In genomic region chr10:101782811-101783735, GRCh38 we compare ENCODE assay signal across 8 cellular contexts. TPM values are rescaled to one million over a fixed set of nuclear protein-coding genes. Genes with fewer than 3 reads are reported as not detected.
A peak's percentile ranks its signal among the peaks of the same experiment; 100 is the strongest.
DNase-seq lines count a peak whose midpoint lies in the region; ATAC-seq and TF ChIP-seq lines count a peak whose summit lies in the region.

TSS of gene NPM3 (minus strand) at chr10:101783446. CDS start at chr10:101783390, 56 bp downstream.

- no peaks in the 10 kb centered on the region for H3K27me3 ChIP-seq in OCI-LY1 (ENCODE audit: insufficient read depth, low read length)

- no peak within 1 kb of the TSS for H2AFZ ChIP-seq in OCI-LY1 (ENCODE audit: low read length)

- peak within 1 kb of the TSS; percentile 98 for H3K4me3 Mint-ChIP-seq in endothelial cell (ENCODE audit: unreplicated experiment)

- peaks cover 14% of the 10 kb centered on the region for H3K36me3 Mint-ChIP-seq in endothelial cell (ENCODE audit: low read depth, unreplicated experiment)

- no peaks in the 10 kb centered on the region for H3K79me2 ChIP-seq in OCI-LY1 (ENCODE audit: insufficient read depth, low read length)

- no peaks in the 10 kb centered on the region for H3F3A ChIP-seq in OCI-LY1 (ENCODE audit: insufficient read depth, low read length)

- peak within 1 kb of the TSS; percentile 83 for H3K9ac ChIP-seq in OCI-LY1 (ENCODE audit: low read length)

- H3K9me3 Mint-ChIP-seq in endothelial cell (ENCODE audit: unreplicated experiment), result no peaks in the 10 kb centered on the region

- peaks cover 45% of the 10 kb centered on the region for H3K4me1 ChIP-seq in OCI-LY1 (ENCODE audit: insufficient read depth, low read length, severe bottlenecking)

- ATAC-seq in GM19043 (IDR thresholded peaks at IDR 0.05; ENCODE audit: low read depth, unreplicated experiment), result peak; percentile 73

- DNase-seq in AML-193 (lab: John Stamatoyannopoulos, UW), result peak; percentile 65 to 73
- peak; percentile 89 for DNase-seq in HK-2 (ENCODE audit: unreplicated experiment)
- peak; percentile 46 for DNase-seq in activated CD8-positive, alpha-beta memory T cell treated with anti-CD3 and anti-CD28 coated beads, Interleukin-2, amount 50 U/mL, for 1 hour (ENCODE audit: extremely low read depth)
- peak; percentile 85 for DNase-seq in endothelial cell (ENCODE audit: low spot score)
- peak; percentile 65 for DNase-seq in midbrain (lab: John Stamatoyannopoulos, UW)
- DNase-seq in stimulated activated CD8-positive, alpha-beta memory T cell treated with anti-CD3 and anti-CD28 coated beads, Interleukin-15, amount 100 ng/mL, for 4 hours (ENCODE audit: low read depth in 2 of 2), result peak; percentile 70 to 80

- H3K9me2 ChIP-seq in OCI-LY1 (ENCODE audit: low read depth, low read length), result no peaks in the 10 kb centered on the region

- H3K27ac ChIP-seq in OCI-LY1 (ENCODE audit: low read depth, low read length, poor library complexity, severe bottlenecking), result peak within 1 kb of the TSS; percentile 59

- H3K4me3 ChIP-seq in OCI-LY1 (ENCODE audit: low read depth, low read length, poor library complexity, severe bottlenecking), result peak within 1 kb of the TSS; percentile 82

- H3K27me3 Mint-ChIP-seq in endothelial cell (ENCODE audit: unreplicated experiment), result peaks cover 11% of the 10 kb centered on the region

- H3K27ac Mint-ChIP-seq in endothelial cell (ENCODE audit: unreplicated experiment), result peak within 1 kb of the TSS; percentile 69

- no peaks in the 10 kb centered on the region for H3K9me3 ChIP-seq in OCI-LY1 (ENCODE audit: low read length)

- no peaks in the 10 kb centered on the region for H4K20me1 ChIP-seq in OCI-LY1 (ENCODE audit: insufficient read depth, low read length)

- peak within 1 kb of the TSS; percentile 85 for H3K4me2 ChIP-seq in OCI-LY1 (ENCODE audit: low read length)

- peaks cover 14% of the 10 kb centered on the region for H3K36me3 ChIP-seq in OCI-LY1 (ENCODE audit: insufficient read depth, low read length)

- H3K4me1 Mint-ChIP-seq in endothelial cell (ENCODE audit: unreplicated experiment), result peaks cover 42% of the 10 kb centered on the region

- TF ChIP-seq CTCF in OCI-LY1 (IDR thresholded peaks at IDR 0.05; ENCODE audit: low read length) (no peak), endothelial cell (IDR thresholded peaks at IDR 0.05; ENCODE audit: unreplicated experiment) (no peak)

RNA-seq across cellular contexts. Expression of gene NPM3, which starts in this region (rescaled TPM):
- total RNA-seq in endothelial cell (ENCODE audit: unreplicated experiment), result 54.7 TPM

Comparison
In these comparisons a context has a peak if more than half of its experiments do, and no peak if none do; other contexts are left out.
1. Peak in every context shown above with its lines: DNase-seq, ATAC-seq, H3K4me3 ChIP-seq and H3K27ac ChIP-seq.